Comparison of ENCODE assay signal across 23 cellular contexts in genomic region chr1:70656371-70656770, GRCh38.
"Had no signal": no experiment of that assay in that cellular context is flagged by ENCODE, and none has a peak within 500 bp of the region (broad histone marks: within the 10 kb centered on the region; RNA-seq: fewer than 3 reads in every experiment).

No MANE protein-coding gene starts in this region.

- ATAC-seq: activated CD8-positive, alpha-beta T cell treated with anti-CD3 and anti-CD28 coated beads for 36 hours; activated naive CD8-positive, alpha-beta T cell treated with anti-CD3 and anti-CD28 coated beads, Interleukin-2, amount 50 U/mL, for 24 hours; heart right ventricle; left lung; lower lobe of right lung; natural killer cell; psoas muscle; stimulated activated memory B cell treated with anti-CD40 and anti-IgM and Interleukin-4, amounts not matched to agents 10 μg/mL and 1 μg/mL and 100 μg/mL, for 72 hours; stimulated activated naive CD8-positive, alpha-beta T cell treated with anti-CD3 and anti-CD28 coated beads, Interleukin-15, amount 100 ng/mL, for 72 hours had no signal

- DNase-seq: activated CD4-positive, alpha-beta T cell treated with anti-CD3 and anti-CD28 coated beads, Interleukin-2, amount 10 ng/mL, durations not matched to agents 7 days and 5 days; activated CD4-positive, CD25-positive, alpha-beta regulatory T cell treated with anti-CD3 and anti-CD28 coated beads, Interleukin-2, amount 50 U/mL, for 72 hours; activated CD8-positive, alpha-beta T cell treated with anti-CD3 and anti-CD28 coated beads for 36 hours; activated naive CD8-positive, alpha-beta T cell treated with anti-CD3 and anti-CD28 coated beads, Interleukin-2, amount 50 U/mL, for 24 hours; activated T-cell treated with anti-CD3 and anti-CD28 coated beads, Interleukin-2, amount 50 U/mL, for 48 hours; endodermal cell; foreskin melanocyte; heart right ventricle; left lung; lower lobe of right lung; mesenchymal stem cell; natural killer cell; occipital lobe; psoas muscle; sigmoid colon; small intestine; stimulated activated CD4-positive, alpha-beta T cell treated with anti-CD3 and anti-CD28 coated beads, Interleukin-4, amount 100 ng/mL, for 4 hours; stimulated activated CD8-positive, alpha-beta memory T cell treated with anti-CD3 and anti-CD28 coated beads, Interleukin-4, amount 100 ng/mL, for 48 hours; stimulated activated naive CD8-positive, alpha-beta T cell treated with anti-CD3 and anti-CD28 coated beads, Interleukin-15, amount 100 ng/mL, for 72 hours; substantia nigra; T-helper 2 cell; uterus had no signal
